Comparison of ENCODE assay signal across 11 cellular contexts in the genomic region with DNA sequence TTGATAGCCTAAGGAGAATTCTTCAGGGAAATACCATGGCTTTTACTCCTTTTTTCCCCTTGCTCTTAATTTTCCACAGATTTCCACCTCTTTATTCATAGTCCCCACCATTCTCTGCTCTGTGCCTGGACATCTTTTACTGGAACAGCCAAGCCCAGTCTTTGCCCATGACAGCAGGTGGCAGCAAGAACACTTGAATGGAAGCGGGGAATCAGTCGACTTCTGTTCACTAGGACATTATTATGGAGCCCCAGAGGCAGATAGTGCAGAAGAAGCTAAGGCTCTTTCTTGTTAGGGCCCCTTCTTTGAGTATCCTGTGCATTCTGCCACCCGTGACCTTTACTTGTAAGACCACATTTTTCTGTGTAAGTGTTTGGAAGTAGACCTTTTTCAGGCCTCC. TPM values are rescaled to one million over a fixed set of nuclear protein-coding genes. Genes with fewer than 3 reads are reported as not detected.
DNase-seq lines count a peak whose midpoint lies in the region; TF ChIP-seq lines count a peak whose summit lies in the region.
"Had no signal": no experiment of that assay in that cellular context is flagged by ENCODE, and none has a peak within 500 bp of the region (broad histone marks: within the 10 kb centered on the region; RNA-seq: fewer than 3 reads in every experiment).

No MANE protein-coding gene starts in this region.

- H2BK15ac ChIP-seq in mesendoderm (replicated peaks; ENCODE audit: low read depth), result no peak overlapping the region

- no peak overlapping the region for H2AK5ac ChIP-seq in mesendoderm (ENCODE audit: low read length)

- H3K4me3 ChIP-seq in GM12865 (ENCODE audit: low read depth, low read length) (no peak overlapping the region), iPS-20b (ENCODE audit: low read length) (peak overlapping the region; percentile 22; the same call in 1 of the 2 replicates), mesendoderm (ENCODE audit: low read length) (no peak overlapping the region)
- no peak overlapping the region for H3K4me3 ChIP-seq in CD8-positive, alpha-beta memory T cell (ENCODE audit: low read length)

- H2BK120ac ChIP-seq in mesendoderm (ENCODE audit: low read depth, low read length), result no peak overlapping the region

- no peak overlapping the region for H3K23ac ChIP-seq in mesendoderm (ENCODE audit: low read length)

- H3K27me3 ChIP-seq in iPS-20b (ENCODE audit: insufficient read depth, low read length) (no peaks in the 10 kb centered on the region), mesendoderm (ENCODE audit: insufficient read depth, low read length, poor library complexity) (no peaks in the 10 kb centered on the region)
- no peaks in the 10 kb centered on the region for H3K27me3 ChIP-seq in CD8-positive, alpha-beta memory T cell (ENCODE audit: insufficient read depth, low read length, poor library complexity, severe bottlenecking)

- H3K56ac ChIP-seq in mesendoderm (ENCODE audit: low read length), result no peak overlapping the region

- POLR2A ChIA-PET in CD8-positive, alpha-beta memory T cell (lab: Charles Lee), result no interaction called here

- no peaks in the 10 kb centered on the region for H3K79me1 ChIP-seq in mesendoderm (ENCODE audit: low read length)

- H2BK5ac ChIP-seq in mesendoderm (ENCODE audit: low read length), result no peak overlapping the region

- no peak overlapping the region for H3K4ac ChIP-seq in mesendoderm (ENCODE audit: low read depth, low read length)

- no peaks in the 10 kb centered on the region for H3K4me1 ChIP-seq in iPS-20b (ENCODE audit: insufficient read depth, low read length)
- no peaks in the 10 kb centered on the region for H3K4me1 ChIP-seq in mesendoderm (ENCODE audit: control insufficient read depth, low read depth, low read length)
- no peaks in the 10 kb centered on the region for H3K4me1 ChIP-seq in CD8-positive, alpha-beta memory T cell (ENCODE audit: insufficient read depth, low read length)

- H3K9me3 Mint-ChIP-seq in CD8-positive, alpha-beta memory T cell, result peaks cover 0 to 3% (median under 1%) of the 10 kb centered on the region in 5 donors

- H3K36me3 ChIP-seq in iPS-20b (ENCODE audit: insufficient read depth, low read depth, low read length) (no peaks in the 10 kb centered on the region), mesendoderm (ENCODE audit: control insufficient read depth, insufficient read depth, low read length) (no peaks in the 10 kb centered on the region)
- H3K36me3 ChIP-seq in CD8-positive, alpha-beta memory T cell (ENCODE audit: insufficient read depth, low read length), result no peaks in the 10 kb centered on the region

- DNase-seq in GM12865 (ENCODE audit: low read depth) (peak; percentile 66), NOMO-1 (lab: John Stamatoyannopoulos, UW; ENCODE audit: unreplicated experiment in 2 of 2) (peak; percentile 30 to 55), mesendoderm (no peak), DMS153 (lab: John Stamatoyannopoulos, UW) (no peak)
- no peak for DNase-seq in activated CD4-positive, alpha-beta T cell treated with anti-CD3 and anti-CD28 coated beads for 1 hour
- DNase-seq in CD8-positive, alpha-beta memory T cell, result no peak

- peak; percentile 31 for TF ChIP-seq CTCF in C4-2B (conservative IDR thresholded peaks at IDR 0.05)
- TF ChIP-seq CTCF in GM12865 (IDR thresholded peaks at IDR 0.05; ENCODE audit: insufficient read depth, low read depth, low read length, missing control alignments), result peak; percentile 39

- no peak overlapping the region for H4K8ac ChIP-seq in mesendoderm (ENCODE audit: low read depth, low read length)

- H3K9me3 ChIP-seq in iPS-20b (ENCODE audit: insufficient read depth, low read depth, low read length), result peaks cover 86% of the 10 kb centered on the region
- no peaks in the 10 kb centered on the region for H3K9me3 ChIP-seq in CD8-positive, alpha-beta memory T cell (ENCODE audit: low read length)

- CTCF ChIA-PET in CD8-positive, alpha-beta memory T cell (lab: Charles Lee), result no interaction called here

- H3K27ac ChIP-seq in C4-2B, result no peak overlapping the region
- no peak overlapping the region for H3K27ac ChIP-seq in iPS-20b (ENCODE audit: low read length)
- H3K27ac ChIP-seq in mesendoderm (ENCODE audit: low read depth, low read length), result no peak overlapping the region
- no peak overlapping the region for H3K27ac ChIP-seq in CD8-positive, alpha-beta memory T cell (ENCODE audit: low read depth, low read length)

- H4K5ac ChIP-seq in mesendoderm (ENCODE audit: low read length), result no peak overlapping the region

- no peaks in the 10 kb centered on the region for H3K4me1 Mint-ChIP-seq in CD8-positive, alpha-beta memory T cell

- H3K9ac ChIP-seq in iPS-20b (ENCODE audit: low read depth, low read length) (no peak overlapping the region), mesendoderm (ENCODE audit: low read length) (no peak overlapping the region)

- no CpG with 5 or more reads among the region's 3 CpGs for WGBS in mesendoderm (ENCODE audit: extremely low coverage, insufficient coverage, low lambda C conversion rate)

- H3K4me3 Mint-ChIP-seq in CD8-positive, alpha-beta memory T cell, result no peak overlapping the region
- H3K4me3 Mint-ChIP-seq: dendritic cell treated with granulocyte-macrophage colony-stimulating factor and Interleukin-4, amounts not matched to agents 40 ng/mL and 50 ng/mL, for 4 days had no signal

- no peak overlapping the region for H3K18ac ChIP-seq in mesendoderm (ENCODE audit: low read length)

- peaks cover 0 to 4% (median 0%) of the 10 kb centered on the region in 3 donors for H3K36me3 Mint-ChIP-seq in CD8-positive, alpha-beta memory T cell

- H3K79me2 ChIP-seq in mesendoderm (ENCODE audit: control insufficient read depth, insufficient read depth, low read length), result no peaks in the 10 kb centered on the region

- H3K27me3 Mint-ChIP-seq in CD8-positive, alpha-beta memory T cell, result peaks cover 17 to 31% of the 10 kb centered on the region in 2 donors

- H3K27ac Mint-ChIP-seq in CD8-positive, alpha-beta memory T cell, result no peak overlapping the region
- H3K27ac Mint-ChIP-seq: dendritic cell treated with granulocyte-macrophage colony-stimulating factor and Interleukin-4, amounts not matched to agents 40 ng/mL and 50 ng/mL, for 4 days had no signal

- no peak overlapping the region for H3K4me2 ChIP-seq in mesendoderm (ENCODE audit: low read length)

RNA-seq across cellular contexts. Expression of gene OR14I1, which starts 6.3 kb away (rescaled TPM):
- polyA plus RNA-seq in mesendoderm (2013, experiment 1 of 2), result not detected
- polyA plus RNA-seq in mesendoderm (2013, experiment 2 of 2), result not detected
- not detected for total RNA-seq in CD8-positive, alpha-beta memory T cell
- not detected for polyA plus RNA-seq in CD8-positive, alpha-beta memory T cell
- total RNA-seq: kidney epithelial cell, urinary bladder had no signal
- polyA plus RNA-seq: urinary bladder had no signal

RNA-seq across cellular contexts. Expression of gene OR2T27, which starts 40.9 kb away (rescaled TPM):
- polyA plus RNA-seq in mesendoderm (2013, experiment 1 of 2), result not detected
- polyA plus RNA-seq in mesendoderm (2013, experiment 2 of 2), result not detected
- not detected for total RNA-seq in CD8-positive, alpha-beta memory T cell
- not detected for polyA plus RNA-seq in CD8-positive, alpha-beta memory T cell
- total RNA-seq: kidney epithelial cell, urinary bladder had no signal
- polyA plus RNA-seq: urinary bladder had no signal

RNA-seq across cellular contexts. Expression of gene OR2T35, which starts 51.2 kb away (rescaled TPM):
- polyA plus RNA-seq in mesendoderm (2013, experiment 1 of 2), result not detected
- not detected for polyA plus RNA-seq in mesendoderm (2013, experiment 2 of 2)
- not detected for total RNA-seq in CD8-positive, alpha-beta memory T cell
- not detected for polyA plus RNA-seq in CD8-positive, alpha-beta memory T cell
- total RNA-seq: kidney epithelial cell, urinary bladder had no signal
- polyA plus RNA-seq: urinary bladder had no signal

RNA-seq across cellular contexts. Expression of gene LYPD8, which starts 59.3 kb away (rescaled TPM):
- polyA plus RNA-seq in mesendoderm (2013, experiment 1 of 2), result not detected
- polyA plus RNA-seq in mesendoderm (2013, experiment 2 of 2), result not detected
- not detected for total RNA-seq in CD8-positive, alpha-beta memory T cell
- polyA plus RNA-seq in CD8-positive, alpha-beta memory T cell, result not detected
- total RNA-seq: kidney epithelial cell, urinary bladder had no signal
- polyA plus RNA-seq: urinary bladder had no signal

Comparison
In these comparisons a context has a peak if more than half of its experiments do, and no peak if none do; other contexts are left out.
1. DNase-seq: peak in GM12865 (single experiment) and NOMO-1 (2 of 2); none in activated CD4-positive, alpha-beta T cell treated with anti-CD3 and anti-CD28 coated beads for 1 hour (single experiment), mesendoderm (single experiment), DMS153 (single experiment) and CD8-positive, alpha-beta memory T cell (0 of 5).